ENCODE assay signal across 10 cellular contexts in the genomic region with DNA sequence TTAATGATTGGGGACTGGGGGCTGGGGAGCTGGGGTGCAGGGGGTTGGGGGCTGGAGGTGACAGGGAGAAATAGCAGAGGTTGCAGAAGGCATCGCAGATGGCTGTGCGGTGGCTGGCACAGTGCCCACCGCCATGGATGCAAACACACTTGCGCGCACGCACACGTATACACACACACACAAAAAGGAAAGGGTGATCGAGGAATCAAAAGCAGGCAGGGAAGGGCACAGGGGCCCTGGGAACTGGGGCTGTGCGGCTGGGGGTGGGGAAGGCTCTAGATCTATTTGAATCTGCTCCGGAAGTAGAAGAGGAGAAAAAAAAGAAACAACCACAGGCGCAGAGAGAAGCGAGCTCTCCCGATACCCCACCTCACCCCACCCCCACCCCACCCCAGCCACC.
DNase-seq lines count a peak whose midpoint lies in the region.
"Had no signal": no experiment of that assay in that cellular context is flagged by ENCODE, and none has a peak within 500 bp of the region (broad histone marks: within the 10 kb centered on the region; RNA-seq: fewer than 3 reads in every experiment).

No MANE protein-coding gene starts in this region.

- H3K27me3 ChIP-seq in HAP-1 (ENCODE audit: low read depth): no peaks in the 10 kb centered on the region
- H3K27me3 ChIP-seq: suprapubic skin had no signal

- in situ Hi-C loops in HAP-1 (cut with MboI; ENCODE audit: low sequenced_read_pairs): no loop called here

- H3K4me1 ChIP-seq in HAP-1: no peaks in the 10 kb centered on the region

- H3K36me3 ChIP-seq in HAP-1 (replicated peaks): no peaks in the 10 kb centered on the region
- H3K36me3 ChIP-seq: suprapubic skin had no signal

- DNase-seq in DMS 273 treated with DMSO at 0.1 percent for 48 hours (lab: John Stamatoyannopoulos, UW) (peak; percentile 83), NCI-H1694 treated with DMSO at 0.1 percent for 48 hours (lab: John Stamatoyannopoulos, UW) (peak; percentile 95), midbrain (lab: John Stamatoyannopoulos, UW) (peak; percentile 28), SIG-M5 (lab: John Stamatoyannopoulos, UW) (no peak), NCI-H526 treated with DMSO at 0.1 percent for 48 hours (lab: John Stamatoyannopoulos, UW) (no peak), HAP-1 (ENCODE audit: low spot score in 2 of 2) (no peak), LoVo (ENCODE audit: low spot score) (no peak)
- peak; percentile 4 for DNase-seq in activated CD4-positive, alpha-beta T cell treated with anti-CD3 and anti-CD28 coated beads, Interleukin-2, amount 50 U/mL, for 1 hour
- DNase-seq: erythroblast had no signal

- H3K9me3 ChIP-seq in HAP-1: no peaks in the 10 kb centered on the region
- H3K9me3 ChIP-seq: suprapubic skin had no signal

- no peak overlapping the region for H3K4me3 ChIP-seq in HAP-1
- H3K4me3 ChIP-seq: suprapubic skin had no signal

Comparison
In these comparisons a context has a peak if more than half of its experiments do, and no peak if none do; other contexts are left out.
1. DNase-seq: peak in DMS 273 treated with DMSO at 0.1 percent for 48 hours (single experiment), NCI-H1694 treated with DMSO at 0.1 percent for 48 hours (single experiment), activated CD4-positive, alpha-beta T cell treated with anti-CD3 and anti-CD28 coated beads, Interleukin-2, amount 50 U/mL, for 1 hour (single experiment) and midbrain (single experiment); none in SIG-M5 (single experiment), NCI-H526 treated with DMSO at 0.1 percent for 48 hours (single experiment), HAP-1 (0 of 2) and LoVo (single experiment).